8 cellular contexts compared by ENCODE assay signal in genomic region chr18:59141294-59142068, GRCh38.
DNase-seq lines count a peak whose midpoint lies in the region; ATAC-seq and TF ChIP-seq lines count a peak whose summit lies in the region.
"Had no signal": no experiment of that assay in that cellular context is flagged by ENCODE, and none has a peak within 500 bp of the region (broad histone marks: within the 10 kb centered on the region; RNA-seq: fewer than 3 reads in every experiment).

No MANE protein-coding gene starts in this region.

- ATAC-seq in GM18505 (IDR thresholded peaks at IDR 0.05; ENCODE audit: unreplicated experiment), result no peak
- ATAC-seq in central memory CD8-positive, alpha-beta T cell (replicated peaks; ENCODE audit: extremely low read depth, poor library complexity, severe bottlenecking), result no peak
- no peak for ATAC-seq in GM21529 (IDR thresholded peaks at IDR 0.05; ENCODE audit: unreplicated experiment)
- no peak for ATAC-seq in HG03521 (IDR thresholded peaks at IDR 0.05; ENCODE audit: unreplicated experiment)

- TF ChIP-seq POLR2A in GM18505 (IDR thresholded peaks at IDR 0.05; ENCODE audit: borderline replicate concordance, extremely low read depth, insufficient read depth, insufficient read length), result peak; percentile 27

- H3K9me3 Mint-ChIP-seq in central memory CD8-positive, alpha-beta T cell, result no peaks in the 10 kb centered on the region

- H3K4me3 Mint-ChIP-seq in central memory CD8-positive, alpha-beta T cell, result peak overlapping the region; percentile 89

- H3K27ac Mint-ChIP-seq in central memory CD8-positive, alpha-beta T cell (ENCODE audit: low read depth), result peak overlapping the region; percentile 99

- H3K4me1 Mint-ChIP-seq in central memory CD8-positive, alpha-beta T cell, result peaks cover 54% of the 10 kb centered on the region

- H3K27me3 Mint-ChIP-seq in central memory CD8-positive, alpha-beta T cell, result peaks cover under 1% of the 10 kb centered on the region

- DNase-seq in NCI-H2196 (lab: John Stamatoyannopoulos, UW; ENCODE audit: unreplicated experiment) (peak; percentile 49), pons (ENCODE audit: low spot score) (peak; percentile 94)
- DNase-seq in central memory CD8-positive, alpha-beta T cell (ENCODE audit: low spot score in 2 of 2), result no peak
- no peak for DNase-seq in activated CD4-positive, alpha-beta T cell treated with anti-CD3 and anti-CD28 coated beads for 1 hour
- DNase-seq: IMR-90 had no signal

- H3K36me3 Mint-ChIP-seq in central memory CD8-positive, alpha-beta T cell (ENCODE audit: insufficient read depth), result peaks cover 6% of the 10 kb centered on the region

Comparison
In these comparisons a context has a peak if more than half of its experiments do, and no peak if none do; other contexts are left out.
1. DNase-seq: peak in NCI-H2196 (single experiment) and pons (single experiment); none in central memory CD8-positive, alpha-beta T cell (0 of 2) and activated CD4-positive, alpha-beta T cell treated with anti-CD3 and anti-CD28 coated beads for 1 hour (single experiment).